Comparison of ENCODE assay signal across 18 cellular contexts in genomic region chr2:75982750-75983149, GRCh38.
DNase-seq lines count a peak whose midpoint lies in the region; ATAC-seq and TF ChIP-seq lines count a peak whose summit lies in the region.
"Had no signal": no experiment of that assay in that cellular context is flagged by ENCODE, and none has a peak within 500 bp of the region (broad histone marks: within the 10 kb centered on the region; RNA-seq: fewer than 3 reads in every experiment).

No MANE protein-coding gene starts in this region.

- TF ChIP-seq EP300 in SK-N-SH (IDR thresholded peaks at IDR 0.05; ENCODE audit: borderline replicate concordance in 1 of 2, low read depth in 1 of 2, low read length in 1 of 2), result peak in 1 of 2 experiments; percentile 64; a peak in 2 of 4 replicates

- H3K9me2 ChIP-seq in GM23338 (ENCODE audit: insufficient read depth) (no peaks in the 10 kb centered on the region), SK-N-SH (no peaks in the 10 kb centered on the region)

- peaks cover 4% of the 10 kb centered on the region; the same call in 1 of the 3 replicates for H3K36me3 Mint-ChIP-seq in GM23338 (ENCODE audit: low read depth)
- H3K36me3 Mint-ChIP-seq in neural progenitor cell, result no peaks in the 10 kb centered on the region
- no peaks in the 10 kb centered on the region for H3K36me3 Mint-ChIP-seq in type B pancreatic cell
- H3K36me3 Mint-ChIP-seq: CD4-positive, alpha-beta memory T cell had no signal

- H3K4me3 Mint-ChIP-seq in GM23338 (no peak overlapping the region), neural progenitor cell (no peak overlapping the region), type B pancreatic cell (no peak overlapping the region)
- H3K4me3 Mint-ChIP-seq: CD4-positive, alpha-beta memory T cell; HFFc6 had no signal

- H3K79me2 ChIP-seq in GM23338 (replicated peaks; ENCODE audit: insufficient read depth) (no peaks in the 10 kb centered on the region), SK-N-SH (ENCODE audit: insufficient read depth) (no peaks in the 10 kb centered on the region), neural progenitor cell (ENCODE audit: low read depth) (no peaks in the 10 kb centered on the region)

- no TSS peak for BruUV-seq in A673 (replicated peaks; lab: Mats Ljungman, UMichigan)

- H3K27ac ChIP-seq in A673 (ENCODE audit: low read depth, low read length, poor library complexity, severe bottlenecking) (no peak overlapping the region), GM23338 (ENCODE audit: low read depth) (no peak overlapping the region), SK-N-SH (ENCODE audit: low read depth in 2 of 2, low read length in 1 of 2) (peak overlapping the region in 1 of 2 experiments; percentile 62; a peak in 2 of 4 replicates), neural progenitor cell (no peak overlapping the region)
- H3K27ac ChIP-seq: A549 had no signal

- ATAC-seq in GM23338, result no peak
- no peak for ATAC-seq in GM21619 (IDR thresholded peaks at IDR 0.05; ENCODE audit: unreplicated experiment)
- no peak for ATAC-seq in GM18867 (IDR thresholded peaks at IDR 0.05; ENCODE audit: unreplicated experiment)
- ATAC-seq: A549 had no signal

- H3K4me1 ChIP-seq in A673 (ENCODE audit: insufficient read depth, low read length, poor library complexity, severe bottlenecking), result peaks cover 33% of the 10 kb centered on the region
- H3K4me1 ChIP-seq in GM23338 (ENCODE audit: insufficient read depth), result no peaks in the 10 kb centered on the region
- H3K4me1 ChIP-seq in SK-N-SH (ENCODE audit: control insufficient read depth in 1 of 2, insufficient read depth in 2 of 2, low read depth in 1 of 2, low read length in 1 of 2), result peaks cover 2 to 3% of the 10 kb centered on the region in 2 experiments; a peak in 3 of 4 replicates
- H3K4me1 ChIP-seq in neural progenitor cell, result peaks cover 10% of the 10 kb centered on the region
- H3K4me1 ChIP-seq: A549 had no signal

- DNase-seq in A673 (ENCODE audit: low spot score), result peak; percentile 22
- no peak for DNase-seq in GM23338 (ENCODE audit: low spot score)
- DNase-seq in SK-N-SH, result peak; percentile 14
- DNase-seq in neural progenitor cell (ENCODE audit: low spot score), result no peak
- no peak for DNase-seq in type B pancreatic cell (ENCODE audit: extremely low spot score, unreplicated experiment)
- DNase-seq: 8988T; C1 segment of cervical spinal cord; Calu3; CD4-positive, alpha-beta memory T cell; COR-L47; DMS153; DND-41; GOT3; HFFc6 had no signal

- H3K9me3 ChIP-seq in A673 (ENCODE audit: low read depth, low read length, poor library complexity, severe bottlenecking), result no peaks in the 10 kb centered on the region
- no peaks in the 10 kb centered on the region for H3K9me3 ChIP-seq in SK-N-SH
- H3K9me3 ChIP-seq in neural progenitor cell (ENCODE audit: low read depth), result no peaks in the 10 kb centered on the region
- H3K9me3 ChIP-seq: HAP-1 had no signal

- H3K4me1 Mint-ChIP-seq in GM23338 (peaks cover 3% of the 10 kb centered on the region; the same call in 1 of the 3 replicates), neural progenitor cell (peaks cover 44% of the 10 kb centered on the region), type B pancreatic cell (ENCODE audit: unreplicated experiment) (no peaks in the 10 kb centered on the region)
- H3K4me1 Mint-ChIP-seq: CD4-positive, alpha-beta memory T cell had no signal

- H4K20me1 ChIP-seq in GM23338 (replicated peaks; ENCODE audit: insufficient read depth), result no peaks in the 10 kb centered on the region
- H4K20me1 ChIP-seq in SK-N-SH (ENCODE audit: insufficient read depth), result no peaks in the 10 kb centered on the region
- no peaks in the 10 kb centered on the region for H4K20me1 ChIP-seq in neural progenitor cell (ENCODE audit: low read depth)

- H3K9ac ChIP-seq in SK-N-SH (no peak overlapping the region), neural progenitor cell (no peak overlapping the region)

- WGBS in SK-N-SH (ENCODE audit: low lambda C conversion rate), result 2% methylated on average over 2 of the region's 2 CpGs

- no peaks in the 10 kb centered on the region for H3K27me3 ChIP-seq in A673 (replicated peaks; ENCODE audit: insufficient read depth, low read depth, low read length, poor library complexity)
- no peaks in the 10 kb centered on the region for H3K27me3 ChIP-seq in GM23338 (ENCODE audit: insufficient read depth)
- no peaks in the 10 kb centered on the region for H3K27me3 ChIP-seq in SK-N-SH (ENCODE audit: insufficient read depth)
- no peaks in the 10 kb centered on the region for H3K27me3 ChIP-seq in neural progenitor cell

- H3F3A ChIP-seq in GM23338 (replicated peaks; ENCODE audit: low read depth), result no peaks in the 10 kb centered on the region
- no peaks in the 10 kb centered on the region for H3F3A ChIP-seq in SK-N-SH (replicated peaks; ENCODE audit: insufficient read depth)
- no peaks in the 10 kb centered on the region for H3F3A ChIP-seq in neural progenitor cell (ENCODE audit: low read depth)

- no peak overlapping the region for H2AFZ ChIP-seq in GM23338
- no peak overlapping the region for H2AFZ ChIP-seq in SK-N-SH (ENCODE audit: low read depth)
- no peak overlapping the region for H2AFZ ChIP-seq in neural progenitor cell (replicated peaks)

- H3K4me2 ChIP-seq in GM23338 (no peak overlapping the region), SK-N-SH (no peak overlapping the region), neural progenitor cell (no peak overlapping the region)
- H3K4me2 ChIP-seq: A549 had no signal

- H3K36me3 ChIP-seq in A673 (ENCODE audit: insufficient read depth, low read length, poor library complexity, severe bottlenecking) (no peaks in the 10 kb centered on the region), GM23338 (ENCODE audit: insufficient read depth) (no peaks in the 10 kb centered on the region), SK-N-SH (replicated peaks in 1 of 2; ENCODE audit: control insufficient read depth in 1 of 2, insufficient read depth in 2 of 2, low read length in 1 of 2) (no peaks in the 10 kb centered on the region), neural progenitor cell (no peaks in the 10 kb centered on the region)
- H3K36me3 ChIP-seq: HAP-1 had no signal

- H3K9me3 Mint-ChIP-seq in GM23338, result peaks cover 7% of the 10 kb centered on the region; the same call in 1 of the 3 replicates
- peaks cover 4% of the 10 kb centered on the region for H3K9me3 Mint-ChIP-seq in neural progenitor cell
- no peaks in the 10 kb centered on the region for H3K9me3 Mint-ChIP-seq in type B pancreatic cell

- intact Hi-C loops in A673 (cut with micrococcal nuclease; ENCODE audit: unreplicated experiment), result no loop called here

- CTCF ChIA-PET in A673 (lab: Charles Lee), result no interaction called here
- CTCF ChIA-PET in SK-N-SH (lab: Yijun Ruan, JAX), result interaction anchor here (1.3 kb wide), 1 partner anchor 16 kb away, joined by 3 read pairs; no protein-coding TSS in a partner anchor

- H3K27ac Mint-ChIP-seq in GM23338 (peak overlapping the region; percentile 85; the same call in 1 of the 2 replicates), neural progenitor cell (peak overlapping the region; percentile 98), type B pancreatic cell (no peak overlapping the region)
- H3K27ac Mint-ChIP-seq: CD4-positive, alpha-beta memory T cell; HFFc6 had no signal

- H3K27me3 Mint-ChIP-seq in GM23338 (ENCODE audit: insufficient read depth, low read depth, poor library complexity), result no peaks in the 10 kb centered on the region
- H3K27me3 Mint-ChIP-seq in neural progenitor cell (ENCODE audit: insufficient read depth, low read depth), result peaks cover 2% of the 10 kb centered on the region
- H3K27me3 Mint-ChIP-seq in type B pancreatic cell, result no peaks in the 10 kb centered on the region
- H3K27me3 Mint-ChIP-seq: CD4-positive, alpha-beta memory T cell had no signal

- TF ChIP-seq CTCF in A673 (conservative IDR thresholded peaks at IDR 0.05; ENCODE audit: low read depth, low read length), result no peak
- no peak for TF ChIP-seq CTCF in GM23338 (conservative IDR thresholded peaks at IDR 0.05; ENCODE audit: low read depth in 2 of 2)
- no peak for TF ChIP-seq CTCF in SK-N-SH (IDR thresholded peaks at IDR 0.05)
- no peak for TF ChIP-seq CTCF in neural progenitor cell (IDR thresholded peaks at IDR 0.05)
- TF ChIP-seq CTCF in type B pancreatic cell (conservative IDR thresholded peaks at IDR 0.05), result no peak

- no peak overlapping the region for H3K4me3 ChIP-seq in A673 (ENCODE audit: low read depth, low read length, poor library complexity, severe bottlenecking)
- no peak overlapping the region for H3K4me3 ChIP-seq in GM23338
- no peak overlapping the region for H3K4me3 ChIP-seq in SK-N-SH (ENCODE audit: low read depth in 2 of 2, low read length in 1 of 2)
- no peak overlapping the region for H3K4me3 ChIP-seq in neural progenitor cell
- H3K4me3 ChIP-seq: A549, HAP-1 had no signal

- POLR2A ChIA-PET in A673 (lab: Charles Lee; ENCODE audit: low non-redundant PET) (no interaction called here), SK-N-SH (lab: Yijun Ruan, JAX) (no interaction called here)

- no peak for TF ChIP-seq RAD21 in SK-N-SH (IDR thresholded peaks at IDR 0.05; ENCODE audit: low read length)

TF ChIP-seq in GM23338, 12 proteins besides CTCF, POLR2A, EP300 and RAD21 (continues in another document):
- TF ChIP-seq CREB1 (CRISPR knock-in tag; IDR thresholded peaks at IDR 0.05; ENCODE audit: low read depth) (no peak), STAT1 (IDR thresholded peaks at IDR 0.05; ENCODE audit: unreplicated experiment) (no peak), EZH2 (IDR thresholded peaks at IDR 0.05; ENCODE audit: low read depth, unreplicated experiment) (no peak), EZH2phosphoT487 (IDR thresholded peaks at IDR 0.05; ENCODE audit: unreplicated experiment) (no peak), NANOG (IDR thresholded peaks at IDR 0.05; ENCODE audit: borderline replicate concordance) (no peak)

TF ChIP-seq in SK-N-SH, 30 proteins besides CTCF, POLR2A, EP300 and RAD21:
- TF ChIP-seq RCOR1 (IDR thresholded peaks at IDR 0.05; ENCODE audit: low read length) (peak; percentile 34; the same call in 1 of the 2 replicates), ELF1 (IDR thresholded peaks at IDR 0.05) (no peak)

Comparison
In these comparisons a context has a peak if more than half of its experiments do, and no peak if none do; other contexts are left out.
1. DNase-seq: peak in A673 (single experiment) and SK-N-SH (single experiment); none in GM23338 (single experiment), neural progenitor cell (single experiment) and type B pancreatic cell (single experiment).